In genomic region chr14:20440882-20441281, GRCh38 we compare ENCODE assay signal across 9 cellular contexts. TPM values are rescaled to one million over a fixed set of nuclear protein-coding genes. Genes with fewer than 3 reads are reported as not detected.
A peak's percentile ranks its signal among the peaks of the same experiment; 100 is the strongest.
DNase-seq lines count a peak whose midpoint lies in the region; ATAC-seq and TF ChIP-seq lines count a peak whose summit lies in the region.
"Had no signal": no experiment of that assay in that cellular context is flagged by ENCODE, and none has a peak within 500 bp of the region (broad histone marks: within the 10 kb centered on the region; RNA-seq: fewer than 3 reads in every experiment).

No MANE protein-coding gene starts in this region.

- TF ChIP-seq CTCF in HEK293 (tag by site-specific recombination; IDR thresholded peaks at IDR 0.05) = no peak
- peak; percentile 10 for TF ChIP-seq CTCF in kidney epithelial cell (IDR thresholded peaks at IDR 0.05; ENCODE audit: insufficient read depth, low read length, poor library complexity, severe bottlenecking)

- DNase-seq in Daoy (ENCODE audit: low read depth) (peak; percentile 17), UCSD-AML1 (lab: John Stamatoyannopoulos, UW; ENCODE audit: unreplicated experiment) (peak; percentile 34), kidney epithelial cell (ENCODE audit: low read depth) (no peak), HUDEP-2 (lab: John Stamatoyannopoulos, UW; ENCODE audit: unreplicated experiment in 76 of 76) (no peak), SKM-1 (lab: John Stamatoyannopoulos, UW; ENCODE audit: unreplicated experiment) (no peak), NK-92 (lab: John Stamatoyannopoulos, UW; ENCODE audit: unreplicated experiment) (no peak)
- DNase-seq: NCI-H187 had no signal

- H3K4me3 ChIP-seq in HEK293 (ENCODE audit: low read depth, low read length) (no peak overlapping the region), kidney epithelial cell (ENCODE audit: low read depth, low read length) (no peak overlapping the region)

- ATAC-seq in HG02970 (IDR thresholded peaks at IDR 0.05; ENCODE audit: low FRiP score, unreplicated experiment) = no peak

- CTCF ChIA-PET in HEK293 (lab: Yijun Ruan, JAX) = interaction anchor here (0.7 kb wide), 1 partner anchor 26 kb away, joined by 3 read pairs; no protein-coding TSS in a partner anchor

- H3K27me3 ChIP-seq in kidney epithelial cell (ENCODE audit: control insufficient read depth, insufficient read depth, low read length) = no peaks in the 10 kb centered on the region

- POLR2A ChIA-PET in HEK293 (lab: Yijun Ruan, JAX) = interaction anchor here (1.0 kb wide), 1 partner anchor 29 kb away, joined by 3 read pairs; no protein-coding TSS in a partner anchor

- H3K27ac ChIP-seq in HEK293 (ENCODE audit: extremely low read depth, low read depth, low read length) = no peak overlapping the region

- peaks cover 3 to 17% of the 10 kb centered on the region in 2 experiments; a peak in 2 of 3 replicates for H3K36me3 ChIP-seq in HEK293 (ENCODE audit: control insufficient read depth in 2 of 2, insufficient read depth in 1 of 2, low read length in 2 of 2)
- no peaks in the 10 kb centered on the region for H3K36me3 ChIP-seq in kidney epithelial cell (ENCODE audit: control insufficient read depth, insufficient read depth, low read length)

- no peaks in the 10 kb centered on the region for H3K4me1 ChIP-seq in HEK293 (ENCODE audit: control insufficient read depth, insufficient read depth, low read length)

- no peaks in the 10 kb centered on the region for H3K9me3 ChIP-seq in HEK293 (ENCODE audit: control insufficient read depth, insufficient read depth, low read depth, low read length)

TF ChIP-seq in HEK293, 187 proteins besides CTCF, POLR2A, EP300 and RAD21:
- no peak for TF ChIP-seq ZNF292 (tag by site-specific recombination; IDR thresholded peaks at IDR 0.05; ENCODE audit: borderline replicate concordance, low read depth)
- peak; percentile 29; the same call in 1 of the 2 replicates for TF ChIP-seq ZFHX2 (tag by site-specific recombination; conservative IDR thresholded peaks at IDR 0.05)

RNA-seq across cellular contexts. Expression of gene KLHL33, which starts 4.9 kb away (rescaled TPM):
- not detected in 2 replicates for total RNA-seq in Daoy (2014; rRNA removed; shearing (Covaris generic))
- total RNA-seq in kidney epithelial cell = 0.08 TPM in 1 of 2 replicates, not detected in the other

RNA-seq across cellular contexts. Expression of gene OSGEP, which starts 13.7 kb away (rescaled TPM):
- total RNA-seq in Daoy (2014; rRNA removed; shearing (Covaris generic)) = 79.5 and 87.9 TPM in 2 replicates
- 46.6 and 61.1 TPM in 2 replicates for total RNA-seq in kidney epithelial cell

RNA-seq across cellular contexts. Expression of gene APEX1, which starts 14.1 kb away (rescaled TPM):
- total RNA-seq in Daoy (2014; rRNA removed; shearing (Covaris generic)) = 63.0 and 110 TPM in 2 replicates
- 297 and 328 TPM in 2 replicates for total RNA-seq in kidney epithelial cell

RNA-seq across cellular contexts. Expression of gene PIP4P1, which starts 20.4 kb away (rescaled TPM):
- 19.7 and 21.0 TPM in 2 replicates for total RNA-seq in Daoy (2014; rRNA removed; shearing (Covaris generic))
- 25.1 and 25.9 TPM in 2 replicates for total RNA-seq in kidney epithelial cell

RNA-seq across cellular contexts. Expression of gene TEP1, which starts 27.6 kb away (rescaled TPM):
- total RNA-seq in Daoy (2014; rRNA removed; shearing (Covaris generic)) = 12.6 and 13.0 TPM in 2 replicates
- 15.5 and 24.1 TPM in 2 replicates for total RNA-seq in kidney epithelial cell

Comparison
In these comparisons a context has a peak if more than half of its experiments do, and no peak if none do; other contexts are left out.
1. DNase-seq: peak in Daoy (single experiment) and UCSD-AML1 (single experiment); none in kidney epithelial cell (single experiment), HUDEP-2 (0 of 76), SKM-1 (single experiment) and NK-92 (single experiment).